ENCODE assay signal across 1 cellular context in the genomic region with DNA sequence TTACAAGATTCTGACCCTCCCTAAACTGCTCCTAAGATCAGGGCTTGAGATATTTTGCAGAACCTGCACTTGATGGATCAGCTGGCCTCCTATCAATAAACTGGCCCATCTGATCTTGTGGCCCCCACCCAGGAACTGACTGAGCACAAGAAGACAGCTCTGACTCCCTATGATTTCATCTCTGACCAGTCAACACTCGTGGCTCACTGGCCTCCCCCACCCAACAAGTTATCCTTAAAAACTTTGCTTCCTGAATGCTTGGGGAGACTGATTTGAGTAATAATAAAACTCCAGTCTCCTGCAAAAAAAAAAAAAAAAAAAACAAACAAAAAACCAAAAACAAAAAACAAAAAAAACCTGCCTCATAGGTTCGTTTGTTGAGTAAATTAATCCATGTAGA. TPM values are rescaled to one million over a fixed set of nuclear protein-coding genes. Genes with fewer than 3 reads are reported as not detected.
"Had no signal": no experiment of that assay in that cellular context is flagged by ENCODE, and none has a peak within 500 bp of the region (broad histone marks: within the 10 kb centered on the region; RNA-seq: fewer than 3 reads in every experiment).

No MANE protein-coding gene starts in this region.

RNA-seq across cellular contexts. Expression of gene ACTL8, which starts 8.9 kb away (rescaled TPM):
- total RNA-seq: GM12878 had no signal
